12 cellular contexts compared by ENCODE assay signal in genomic region chr3:42185044-42185443, GRCh38.
DNase-seq lines count a peak whose midpoint lies in the region; ATAC-seq, FAIRE-seq and TF ChIP-seq lines count a peak whose summit lies in the region.
"Had no signal": no experiment of that assay in that cellular context is flagged by ENCODE, and none has a peak within 500 bp of the region (broad histone marks: within the 10 kb centered on the region; RNA-seq: fewer than 3 reads in every experiment).

No MANE protein-coding gene starts in this region.

- no peaks in the 10 kb centered on the region for H3K9me3 ChIP-seq in endothelial cell of umbilical vein (replicated peaks; ENCODE audit: control insufficient read depth, insufficient read depth, low read length)
- no peaks in the 10 kb centered on the region for H3K9me3 ChIP-seq in psoas muscle
- H3K9me3 ChIP-seq: gastrocnemius medialis had no signal

- H3K4me1 ChIP-seq in endothelial cell of umbilical vein (ENCODE audit: control insufficient read depth, extremely low read depth, insufficient read depth, low read length), result peaks cover 23% of the 10 kb centered on the region
- peaks cover 31% of the 10 kb centered on the region for H3K4me1 ChIP-seq in psoas muscle

- H3K9ac ChIP-seq in endothelial cell of umbilical vein (replicated peaks; ENCODE audit: extremely low read depth, insufficient read depth, low read length), result peak overlapping the region; percentile 62

- WGBS in psoas muscle, 3 donors, result 82 to 86% (median 84%) methylated on average over 8 of the region's 8 CpGs

- H4K20me1 ChIP-seq in endothelial cell of umbilical vein (replicated peaks; ENCODE audit: control insufficient read depth, extremely low read depth, insufficient read depth, low read length), result no peaks in the 10 kb centered on the region

- no TSS peak for BruUV-seq in endothelial cell of umbilical vein (replicated peaks; lab: Mats Ljungman, UMichigan)

- peak overlapping the region; percentile 32 for H3K4me2 ChIP-seq in endothelial cell of umbilical vein (ENCODE audit: insufficient read depth, low read length)

- H3K36me3 ChIP-seq in endothelial cell of umbilical vein (ENCODE audit: control insufficient read depth in 2 of 2, extremely low read depth in 1 of 2, insufficient read depth in 2 of 2, low read length in 2 of 2), result peaks cover 0 to 7% of the 10 kb centered on the region in 2 experiments
- H3K36me3 ChIP-seq in psoas muscle (ENCODE audit: insufficient read depth in 1 of 2, low read depth in 1 of 2), result peaks cover 0 to 5% of the 10 kb centered on the region in 2 donors
- H3K36me3 ChIP-seq: gastrocnemius medialis had no signal

- H3K9me1 ChIP-seq in endothelial cell of umbilical vein (replicated peaks; ENCODE audit: control insufficient read depth, extremely low read depth, insufficient read depth, low read length), result no peaks in the 10 kb centered on the region

- FAIRE-seq in endothelial cell of umbilical vein (lab: Jason Lieb, UNC), result peak; percentile 93

- H3K4me3 ChIP-seq in endothelial cell of umbilical vein (replicated peaks in 1 of 3; ENCODE audit: insufficient read depth in 1 of 3, low read depth in 1 of 3, low read length in 3 of 3), result no peak overlapping the region
- H3K4me3 ChIP-seq in psoas muscle, result no peak overlapping the region
- H3K4me3 ChIP-seq: gastrocnemius medialis had no signal

- TF ChIP-seq CTCF in endothelial cell of umbilical vein (IDR thresholded peaks at IDR 0.05; ENCODE audit: extremely low read depth in 1 of 2, insufficient read depth in 1 of 2, low read depth in 1 of 2, low read length in 2 of 2) (no peak), psoas muscle (IDR thresholded peaks at IDR 0.05) (no peak)

- dilution Hi-C loops in endothelial cell of umbilical vein (cut with MboI; ENCODE audit: extremely low pct_ligation_motif_present, low sequenced_read_pairs), result no loop called here

- CTCF ChIA-PET in endothelial cell of umbilical vein (lab: Charles Lee), result interaction anchor here (0.9 to 4.4 kb wide), 9 partner anchors 10 to 85 kb away, joined by 3 to 36 read pairs (median 4); no protein-coding TSS in a partner anchor

- intact Hi-C loops in endothelial cell of umbilical vein (cut with micrococcal nuclease) (loop anchor here (2.0 kb wide), 2 partner anchors 24 to 222 kb away; partner anchors contain the start of gene ULK4), psoas muscle (cut with DNase I) (no loop called here), head of caudate nucleus (cut with DNase I) (loop anchor here (5.0 kb wide), 1 partner anchor 68 kb away; no protein-coding TSS in a partner anchor)

- H3K79me2 ChIP-seq in endothelial cell of umbilical vein (ENCODE audit: control insufficient read depth, insufficient read depth, low read length), result peaks cover 16% of the 10 kb centered on the region

- H3K27ac ChIP-seq in endothelial cell of umbilical vein (ENCODE audit: insufficient read depth, low read depth, low read length) (peak overlapping the region; percentile 95), psoas muscle (peak overlapping the region; percentile 41)
- H3K27ac ChIP-seq: WERI-Rb-1 had no signal

- no peak for TF ChIP-seq POLR2A in endothelial cell of umbilical vein (IDR thresholded peaks at IDR 0.05; ENCODE audit: low read depth, low read length)

- H3K27me3 ChIP-seq in endothelial cell of umbilical vein (ENCODE audit: control insufficient read depth in 2 of 2, insufficient read depth in 2 of 2, low read length in 2 of 2) (no peaks in the 10 kb centered on the region), psoas muscle (ENCODE audit: insufficient read depth in 3 of 3, low read length in 2 of 3) (no peaks in the 10 kb centered on the region)
- H3K27me3 ChIP-seq: gastrocnemius medialis had no signal

- ATAC-seq in psoas muscle, result peak in 1 of 4 donors; percentile 36
- no peak for ATAC-seq in HG03159 (IDR thresholded peaks at IDR 0.05; ENCODE audit: unreplicated experiment)
- ATAC-seq in GM21737 (IDR thresholded peaks at IDR 0.05; ENCODE audit: unreplicated experiment), result no peak
- ATAC-seq: gastrocnemius medialis had no signal

- DNase-seq in EL (peak; percentile 71), RPMI7951 (ENCODE audit: low read depth) (peak; percentile 67), endothelial cell of umbilical vein (ENCODE audit: low read depth, low spot score) (peak; percentile 84), psoas muscle (no peak), head of caudate nucleus (no peak), SKM-1 (lab: John Stamatoyannopoulos, UW; ENCODE audit: unreplicated experiment) (no peak)
- DNase-seq: activated CD8-positive, alpha-beta memory T cell treated with anti-CD3 and anti-CD28 coated beads, Interleukin-2, amount 50 U/mL, for 48 hours; CD4-positive, CD25-positive, alpha-beta regulatory T cell; gastrocnemius medialis; WERI-Rb-1 had no signal

- POLR2A ChIA-PET in endothelial cell of umbilical vein (lab: Charles Lee), result no interaction called here

- no peak overlapping the region for H2AFZ ChIP-seq in endothelial cell of umbilical vein (ENCODE audit: low read depth, low read length)

TF ChIP-seq in endothelial cell of umbilical vein, 7 proteins besides CTCF, POLR2A, EP300 and RAD21:
- TF ChIP-seq EZH2 (IDR thresholded peaks at IDR 0.05; ENCODE audit: borderline replicate concordance, low read depth, low read length, severe bottlenecking) (no peak), FOS (IDR thresholded peaks at IDR 0.05; ENCODE audit: borderline replicate concordance, insufficient read depth, low read length) (peak; percentile 85), MYC (IDR thresholded peaks at IDR 0.05; ENCODE audit: low read depth, low read length) (peak; percentile 68), JUN (IDR thresholded peaks at IDR 0.05; ENCODE audit: borderline replicate concordance, insufficient read depth, insufficient read length, low read depth) (peak; percentile 50), GATA2 (IDR thresholded peaks at IDR 0.05; ENCODE audit: insufficient read depth, insufficient read length, low read depth, low read length) (peak; percentile 48), MAX (IDR thresholded peaks at IDR 0.05; ENCODE audit: insufficient read depth, insufficient read length) (no peak), POLR2AphosphoS5 (IDR thresholded peaks at IDR 0.05; ENCODE audit: insufficient read depth, low read depth, low read length) (no peak)

Comparison
In these comparisons a context has a peak if more than half of its experiments do, and no peak if none do; other contexts are left out.
1. DNase-seq: peak in EL (single experiment), RPMI7951 (single experiment) and endothelial cell of umbilical vein (single experiment); none in psoas muscle (0 of 2), head of caudate nucleus (0 of 42) and SKM-1 (single experiment).
2. intact Hi-C loops: an anchor here in endothelial cell of umbilical vein (2.0 kb wide) and head of caudate nucleus (5.0 kb wide); none called in psoas muscle.